In the genomic region with DNA sequence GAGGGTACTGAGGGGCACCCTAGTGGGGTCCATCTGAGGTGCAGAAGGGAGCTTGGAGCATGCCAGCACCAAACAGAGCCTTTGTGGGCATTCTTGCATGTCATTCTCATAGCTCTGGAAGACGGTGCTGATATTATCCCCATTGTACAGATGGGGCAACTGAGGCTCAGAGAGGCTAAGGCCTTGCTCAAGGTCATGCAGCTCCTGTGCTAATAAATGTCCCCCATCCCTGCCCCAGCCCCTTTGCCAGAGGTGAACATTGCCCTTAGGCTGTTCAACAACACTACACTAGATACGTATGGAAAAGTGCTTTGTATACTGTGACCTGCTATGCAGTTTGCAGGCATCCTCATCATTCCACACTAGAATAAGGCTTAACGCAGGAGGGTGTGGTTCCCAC, we compare ENCODE assay signal across 16 cellular contexts. TPM values are rescaled to one million over a fixed set of nuclear protein-coding genes. Genes with fewer than 3 reads are reported as not detected.
DNase-seq lines count a peak whose midpoint lies in the region; ATAC-seq and TF ChIP-seq lines count a peak whose summit lies in the region.
"Had no signal": no experiment of that assay in that cellular context is flagged by ENCODE, and none has a peak within 500 bp of the region (broad histone marks: within the 10 kb centered on the region; RNA-seq: fewer than 3 reads in every experiment).

No MANE protein-coding gene starts in this region.

- H3K27me3 ChIP-seq in left ventricle myocardium inferior (ENCODE audit: low read depth) (no peaks in the 10 kb centered on the region), adrenal gland (no peaks in the 10 kb centered on the region), neuronal stem cell (ENCODE audit: control insufficient read depth in 3 of 3, insufficient read depth in 3 of 3, low read depth in 1 of 3, low read length in 3 of 3) (no peaks in the 10 kb centered on the region), tibial artery (no peaks in the 10 kb centered on the region)
- H3K27me3 ChIP-seq: BLaER1 treated with 17β-estradiol and CSF1 and Interleukin-3, amounts not matched to agents 10 nM and 100 nM had no signal

- no peak overlapping the region for H3K4me2 ChIP-seq in neuronal stem cell (ENCODE audit: insufficient read depth, low read length, poor library complexity, severe bottlenecking)

- H3K23ac ChIP-seq in neuronal stem cell (ENCODE audit: low read depth, low read length, poor library complexity): no peak overlapping the region

- no peaks in the 10 kb centered on the region for H3K36me3 ChIP-seq in left ventricle myocardium inferior
- H3K36me3 ChIP-seq in adrenal gland (replicated peaks in 1 of 2): no peaks in the 10 kb centered on the region
- no peaks in the 10 kb centered on the region for H3K36me3 ChIP-seq in neuronal stem cell (replicated peaks in 1 of 2; ENCODE audit: control insufficient read depth in 2 of 2, insufficient read depth in 2 of 2, low read length in 2 of 2)
- no peaks in the 10 kb centered on the region for H3K36me3 ChIP-seq in tibial artery
- H3K36me3 ChIP-seq: BLaER1 treated with 17β-estradiol and CSF1 and Interleukin-3, amounts not matched to agents 10 nM and 100 nM had no signal

- no peak overlapping the region for H3K9ac ChIP-seq in neuronal stem cell (ENCODE audit: low read depth, low read length, poor library complexity)
- H3K9ac ChIP-seq: BLaER1 treated with 17β-estradiol and CSF1 and Interleukin-3, amounts not matched to agents 10 nM and 100 nM; GM23248 had no signal

- H3K18ac ChIP-seq in neuronal stem cell (ENCODE audit: low read length): peak overlapping the region; percentile 49

- no peak overlapping the region for H2BK5ac ChIP-seq in neuronal stem cell (ENCODE audit: low read length)

- no peak for TF ChIP-seq POLR2A in adrenal gland (IDR thresholded peaks at IDR 0.05)

- H3K4ac ChIP-seq in neuronal stem cell (ENCODE audit: low read length): no peak overlapping the region

- no peak for TF ChIP-seq CTCF in left ventricle myocardium inferior (IDR thresholded peaks at IDR 0.05; ENCODE audit: borderline replicate concordance)
- no peak for TF ChIP-seq CTCF in adrenal gland (IDR thresholded peaks at IDR 0.05)
- TF ChIP-seq CTCF in tibial artery (IDR thresholded peaks at IDR 0.05): no peak

- H4K91ac ChIP-seq in neuronal stem cell (ENCODE audit: low read depth, low read length, poor library complexity): no peak overlapping the region

- no peak for ATAC-seq in Right ventricle myocardium inferior
- ATAC-seq: GM12878, HCT116 had no signal

- H3K9me3 ChIP-seq in left ventricle myocardium inferior (replicated peaks) (no peaks in the 10 kb centered on the region), adrenal gland (replicated peaks in 1 of 3) (no peaks in the 10 kb centered on the region), neuronal stem cell (replicated peaks in 1 of 2; ENCODE audit: control insufficient read depth in 2 of 2, insufficient read depth in 1 of 2, low read depth in 1 of 2, low read length in 2 of 2) (no peaks in the 10 kb centered on the region), tibial artery (no peaks in the 10 kb centered on the region)
- H3K9me3 ChIP-seq: BLaER1 treated with 17β-estradiol and CSF1 and Interleukin-3, amounts not matched to agents 10 nM and 100 nM had no signal

- whole genome bisulfite sequencing in adrenal gland, 4 donors: 64 to 80% (median 77%) methylated on average over 2 to 3 of the region's 3 CpGs
- WGBS in neuronal stem cell (ENCODE audit: extremely low coverage in 2 of 2, insufficient read length in 2 of 2, insufficient replicate concordance in 1 of 2), 2 donors: no CpG with 5 or more reads among the region's 3 CpGs

- no peak for DNase-seq in left ventricle myocardium inferior
- DNase-seq in Right ventricle myocardium inferior (ENCODE audit: missing footprints): no peak
- no peak for DNase-seq in adrenal gland
- no peak for DNase-seq in neuronal stem cell (ENCODE audit: low spot score)
- DNase-seq in tibial artery: no peak
- DNase-seq in RKO (ENCODE audit: low spot score): no peak
- no peak for DNase-seq in middle frontal gyrus (ENCODE audit: extremely low spot score, low spot score)
- DNase-seq: ACHN; Calu3; CD4-positive, alpha-beta T cell; DMS79; GM23248 had no signal

- no peaks in the 10 kb centered on the region for H3K79me1 ChIP-seq in neuronal stem cell (ENCODE audit: low read depth, low read length)

- H2BK120ac ChIP-seq in neuronal stem cell (ENCODE audit: low read depth, low read length): no peak overlapping the region

- no peak overlapping the region for H3K14ac ChIP-seq in neuronal stem cell (ENCODE audit: low read length)

- no peak overlapping the region for H4K8ac ChIP-seq in neuronal stem cell (ENCODE audit: low read depth, low read length)

- H3K4me1 ChIP-seq in left ventricle myocardium inferior: peaks cover 81% of the 10 kb centered on the region
- peaks cover 17 to 63% of the 10 kb centered on the region in 2 donors for H3K4me1 ChIP-seq in adrenal gland (replicated peaks in 1 of 2)
- H3K4me1 ChIP-seq in neuronal stem cell (ENCODE audit: control insufficient read depth in 2 of 2, insufficient read depth in 1 of 2, low read depth in 1 of 2, low read length in 2 of 2): peaks cover 4 to 5% of the 10 kb centered on the region in 2 donors
- H3K4me1 ChIP-seq in tibial artery: peaks cover 0 to 42% (median 28%) of the 10 kb centered on the region in 4 donors

- H3K4me3 ChIP-seq in left ventricle myocardium inferior (no peak overlapping the region), adrenal gland (no peak overlapping the region), neuronal stem cell (ENCODE audit: low read length in 2 of 2) (no peak overlapping the region), tibial artery (no peak overlapping the region)
- H3K4me3 ChIP-seq: BLaER1 treated with 17β-estradiol and CSF1 and Interleukin-3, amounts not matched to agents 10 nM and 100 nM; GM12878; GM23248 had no signal

- intact Hi-C loops in left ventricle myocardium inferior (cut with micrococcal nuclease) (no loop called here), Right ventricle myocardium inferior (cut with DNase I) (no loop called here), adrenal gland (cut with DNase I) (no loop called here), tibial artery (cut with DNase I; ENCODE audit: low total_unique reads) (no loop called here)

- H2BK12ac ChIP-seq in neuronal stem cell (ENCODE audit: low read length): no peak overlapping the region

- H2AK5ac ChIP-seq in neuronal stem cell (ENCODE audit: low read depth, low read length): no peak overlapping the region

- H3K27ac ChIP-seq in left ventricle myocardium inferior (replicated peaks) (peak overlapping the region; percentile 87), adrenal gland (peak overlapping the region; percentile 35 to 94 (median 72)), neuronal stem cell (replicated peaks; ENCODE audit: low read length) (no peak overlapping the region), tibial artery (peak overlapping the region; percentile 2 to 25)
- H3K27ac ChIP-seq: BLaER1 treated with 17β-estradiol and CSF1 and Interleukin-3, amounts not matched to agents 10 nM and 100 nM; GM23248; HL-60 had no signal

- no peak overlapping the region for H2AFZ ChIP-seq in neuronal stem cell (ENCODE audit: low read length)
- H2AFZ ChIP-seq: GM23248 had no signal

- no peak overlapping the region for H2BK15ac ChIP-seq in neuronal stem cell (ENCODE audit: low read length)

RNA-seq across cellular contexts. Expression of a gene that starts 5.5 kb away (rescaled TPM):
- total RNA-seq in left ventricle myocardium inferior (14.6 TPM), Right ventricle myocardium inferior (21.5 TPM), adrenal gland (100 to 1,000 TPM; 105 to 813 (median 190) TPM)
- 1,000 to 10,000 TPM in 1 of 3 donors, 10 to 100 TPM in 2; 29.8 to 1,154 (median 46.8) TPM for polyA plus RNA-seq in adrenal gland
- 40.6 TPM for polyA plus RNA-seq in neuronal stem cell (2013, experiment 1 of 2)
- polyA plus RNA-seq in neuronal stem cell (2013, experiment 2 of 2): 41.6 TPM
